ENCODE assay signal across 1 cellular context in genomic region chr6:15317934-15318902, GRCh38.
TF ChIP-seq lines count a peak whose summit lies in the region.

No MANE protein-coding gene starts in this region.

TF ChIP-seq in HepG2, 621 proteins besides CTCF, POLR2A, EP300 and RAD21 (continued from another document and continues in another):
- TF ChIP-seq, protein P1, sequence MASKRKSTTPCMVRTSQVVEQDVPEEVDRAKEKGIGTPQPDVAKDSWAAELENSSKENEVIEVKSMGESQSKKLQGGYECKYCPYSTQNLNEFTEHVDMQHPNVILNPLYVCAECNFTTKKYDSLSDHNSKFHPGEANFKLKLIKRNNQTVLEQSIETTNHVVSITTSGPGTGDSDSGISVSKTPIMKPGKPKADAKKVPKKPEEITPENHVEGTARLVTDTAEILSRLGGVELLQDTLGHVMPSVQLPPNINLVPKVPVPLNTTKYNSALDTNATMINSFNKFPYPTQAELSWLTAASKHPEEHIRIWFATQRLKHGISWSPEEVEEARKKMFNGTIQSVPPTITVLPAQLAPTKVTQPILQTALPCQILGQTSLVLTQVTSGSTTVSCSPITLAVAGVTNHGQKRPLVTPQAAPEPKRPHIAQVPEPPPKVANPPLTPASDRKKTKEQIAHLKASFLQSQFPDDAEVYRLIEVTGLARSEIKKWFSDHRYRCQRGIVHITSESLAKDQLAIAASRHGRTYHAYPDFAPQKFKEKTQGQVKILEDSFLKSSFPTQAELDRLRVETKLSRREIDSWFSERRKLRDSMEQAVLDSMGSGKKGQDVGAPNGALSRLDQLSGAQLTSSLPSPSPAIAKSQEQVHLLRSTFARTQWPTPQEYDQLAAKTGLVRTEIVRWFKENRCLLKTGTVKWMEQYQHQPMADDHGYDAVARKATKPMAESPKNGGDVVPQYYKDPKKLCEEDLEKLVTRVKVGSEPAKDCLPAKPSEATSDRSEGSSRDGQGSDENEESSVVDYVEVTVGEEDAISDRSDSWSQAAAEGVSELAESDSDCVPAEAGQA (IDR thresholded peaks at IDR 0.05; ENCODE audit: low read depth) = no peak
- TF ChIP-seq, protein P1 (CRISPR knock-in tag; IDR thresholded peaks at IDR 0.05; ENCODE audit: borderline replicate concordance) = no peak
- TF ChIP-seq MED8 (CRISPR knock-in tag; IDR thresholded peaks at IDR 0.05; ENCODE audit: insufficient replicate concordance) (no peak), ZNF136 (CRISPR knock-in tag; IDR thresholded peaks at IDR 0.05; ENCODE audit: low read depth) (no peak), ARID5B (CRISPR knock-in tag; IDR thresholded peaks at IDR 0.05) (peak; percentile 74), ZNF503 (CRISPR knock-in tag; IDR thresholded peaks at IDR 0.05) (no peak), BCL6 (CRISPR knock-in tag; IDR thresholded peaks at IDR 0.05) (peak; percentile 86), ZNF605 (CRISPR knock-in tag; IDR thresholded peaks at IDR 0.05) (no peak), ZNF326 (CRISPR knock-in tag; IDR thresholded peaks at IDR 0.05; ENCODE audit: borderline replicate concordance) (no peak), NFKB2 (CRISPR knock-in tag; IDR thresholded peaks at IDR 0.05; ENCODE audit: borderline replicate concordance) (no peak), LCORL (IDR thresholded peaks at IDR 0.05) (no peak), LCORL (CRISPR knock-in tag; IDR thresholded peaks at IDR 0.05) (peak; percentile 53; the same call in 1 of the 2 replicates), HNRNPK (IDR thresholded peaks at IDR 0.05; ENCODE audit: low read depth, low read length, poor library complexity, severe bottlenecking) (no peak), ZFP36L1 (CRISPR knock-in tag; IDR thresholded peaks at IDR 0.05) (no peak), ZNF644 (CRISPR knock-in tag; IDR thresholded peaks at IDR 0.05; ENCODE audit: low read depth) (0 out of 2 replicates have a peak, but pooled peaks have one; percentile 34), REL (CRISPR knock-in tag; conservative IDR thresholded peaks at IDR 0.05) (no peak), PITX1 (CRISPR knock-in tag; IDR thresholded peaks at IDR 0.05) (no peak), ISL2 (CRISPR knock-in tag; IDR thresholded peaks at IDR 0.05) (no peak), ATF1 (CRISPR knock-in tag; IDR thresholded peaks at IDR 0.05) (no peak), ZNF670 (CRISPR knock-in tag; IDR thresholded peaks at IDR 0.05; ENCODE audit: borderline replicate concordance) (no peak), ZBTB38 (CRISPR knock-in tag; IDR thresholded peaks at IDR 0.05) (peak; percentile 84), ZC3H13 (CRISPR knock-in tag; IDR thresholded peaks at IDR 0.05) (no peak), ZEB1 (IDR thresholded peaks at IDR 0.05; ENCODE audit: insufficient replicate concordance, low read depth) (no peak), ZNF746 (CRISPR knock-in tag; IDR thresholded peaks at IDR 0.05) (no peak), ZFP36 (IDR thresholded peaks at IDR 0.05; ENCODE audit: borderline replicate concordance, low read depth, low read length, partially characterized antibody) (no peak), ZFP36L2 (CRISPR knock-in tag; IDR thresholded peaks at IDR 0.05) (no peak), ZNF629 (CRISPR knock-in tag; conservative IDR thresholded peaks at IDR 0.05) (no peak), ARID4A (CRISPR knock-in tag; IDR thresholded peaks at IDR 0.05; ENCODE audit: borderline replicate concordance) (peak; percentile 46; the same call in 1 of the 2 replicates), PAWR (CRISPR knock-in tag; IDR thresholded peaks at IDR 0.05; ENCODE audit: borderline replicate concordance) (no peak), IKZF5 (CRISPR knock-in tag; IDR thresholded peaks at IDR 0.05) (0 out of 2 replicates have a peak, but pooled peaks have one; percentile 20)
- TF ChIP-seq, protein P2, sequence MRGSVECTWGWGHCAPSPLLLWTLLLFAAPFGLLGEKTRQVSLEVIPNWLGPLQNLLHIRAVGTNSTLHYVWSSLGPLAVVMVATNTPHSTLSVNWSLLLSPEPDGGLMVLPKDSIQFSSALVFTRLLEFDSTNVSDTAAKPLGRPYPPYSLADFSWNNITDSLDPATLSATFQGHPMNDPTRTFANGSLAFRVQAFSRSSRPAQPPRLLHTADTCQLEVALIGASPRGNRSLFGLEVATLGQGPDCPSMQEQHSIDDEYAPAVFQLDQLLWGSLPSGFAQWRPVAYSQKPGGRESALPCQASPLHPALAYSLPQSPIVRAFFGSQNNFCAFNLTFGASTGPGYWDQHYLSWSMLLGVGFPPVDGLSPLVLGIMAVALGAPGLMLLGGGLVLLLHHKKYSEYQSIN (CRISPR knock-in tag; IDR thresholded peaks at IDR 0.05; ENCODE audit: borderline replicate concordance) = no peak
- TF ChIP-seq, protein P3, sequence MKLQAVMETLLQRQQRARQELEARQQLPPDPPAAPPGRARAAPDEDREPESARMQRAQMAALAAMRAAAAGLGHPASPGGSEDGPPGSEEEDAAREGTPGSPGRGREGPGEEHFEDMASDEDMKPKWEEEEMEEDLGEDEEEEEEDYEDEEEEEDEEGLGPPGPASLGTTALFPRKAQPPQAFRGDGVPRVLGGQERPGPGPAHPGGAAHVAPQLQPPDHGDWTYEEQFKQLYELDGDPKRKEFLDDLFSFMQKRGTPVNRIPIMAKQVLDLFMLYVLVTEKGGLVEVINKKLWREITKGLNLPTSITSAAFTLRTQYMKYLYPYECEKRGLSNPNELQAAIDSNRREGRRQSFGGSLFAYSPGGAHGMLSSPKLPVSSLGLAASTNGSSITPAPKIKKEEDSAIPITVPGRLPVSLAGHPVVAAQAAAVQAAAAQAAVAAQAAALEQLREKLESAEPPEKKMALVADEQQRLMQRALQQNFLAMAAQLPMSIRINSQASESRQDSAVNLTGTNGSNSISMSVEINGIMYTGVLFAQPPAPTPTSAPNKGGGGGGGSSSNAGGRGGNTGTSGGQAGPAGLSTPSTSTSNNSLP (IDR thresholded peaks at IDR 0.05; ENCODE audit: low read depth, low read length) = no peak
- TF ChIP-seq, protein P4, sequence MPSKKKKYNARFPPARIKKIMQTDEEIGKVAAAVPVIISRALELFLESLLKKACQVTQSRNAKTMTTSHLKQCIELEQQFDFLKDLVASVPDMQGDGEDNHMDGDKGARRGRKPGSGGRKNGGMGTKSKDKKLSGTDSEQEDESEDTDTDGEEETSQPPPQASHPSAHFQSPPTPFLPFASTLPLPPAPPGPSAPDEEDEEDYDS (CRISPR knock-in tag; IDR thresholded peaks at IDR 0.05) = peak; percentile 43; the same call in 1 of the 2 replicates
- TF ChIP-seq, protein P5, sequence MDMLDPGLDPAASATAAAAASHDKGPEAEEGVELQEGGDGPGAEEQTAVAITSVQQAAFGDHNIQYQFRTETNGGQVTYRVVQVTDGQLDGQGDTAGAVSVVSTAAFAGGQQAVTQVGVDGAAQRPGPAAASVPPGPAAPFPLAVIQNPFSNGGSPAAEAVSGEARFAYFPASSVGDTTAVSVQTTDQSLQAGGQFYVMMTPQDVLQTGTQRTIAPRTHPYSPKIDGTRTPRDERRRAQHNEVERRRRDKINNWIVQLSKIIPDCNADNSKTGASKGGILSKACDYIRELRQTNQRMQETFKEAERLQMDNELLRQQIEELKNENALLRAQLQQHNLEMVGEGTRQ (IDR thresholded peaks at IDR 0.05; ENCODE audit: low read depth, low read length) = no peak
- TF ChIP-seq, protein P5 (CRISPR knock-in tag; IDR thresholded peaks at IDR 0.05; ENCODE audit: borderline replicate concordance) = no peak
- TF ChIP-seq, protein P6, sequence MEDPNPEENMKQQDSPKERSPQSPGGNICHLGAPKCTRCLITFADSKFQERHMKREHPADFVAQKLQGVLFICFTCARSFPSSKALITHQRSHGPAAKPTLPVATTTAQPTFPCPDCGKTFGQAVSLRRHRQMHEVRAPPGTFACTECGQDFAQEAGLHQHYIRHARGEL (CRISPR knock-in tag; IDR thresholded peaks at IDR 0.05) = no peak
